In the genomic region with DNA sequence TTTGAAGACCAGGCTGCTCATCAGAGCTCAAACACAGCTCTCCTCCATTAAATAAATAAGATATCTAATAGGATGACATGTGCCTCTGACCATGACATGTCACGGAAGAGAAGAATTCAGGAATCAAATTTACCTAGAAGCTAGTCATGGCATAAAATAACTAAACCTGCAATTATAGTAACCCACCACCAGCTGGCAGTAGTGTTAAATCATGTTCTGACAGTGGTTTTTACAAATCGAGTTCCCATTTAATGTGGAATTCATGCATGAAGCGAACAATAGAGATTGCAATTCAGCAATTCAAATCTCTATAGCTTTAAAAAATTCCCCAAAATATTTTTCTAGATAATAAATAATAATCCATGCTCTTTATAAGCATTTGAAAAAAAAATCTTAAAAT, we compare ENCODE assay signal across 1 cellular context.
TF ChIP-seq lines count a peak whose summit lies in the region.

No MANE protein-coding gene starts in this region.

TF ChIP-seq in neural cell, 6 proteins besides CTCF, POLR2A, EP300 and RAD21:
- TF ChIP-seq SMC3 (conservative IDR thresholded peaks at IDR 0.05; ENCODE audit: poor library complexity) (no peak), EZH2 (IDR thresholded peaks at IDR 0.05; ENCODE audit: borderline replicate concordance, insufficient read depth, low read length, poor library complexity, severe bottlenecking) (no peak), MXI1 (conservative IDR thresholded peaks at IDR 0.05; ENCODE audit: poor library complexity, severe bottlenecking) (no peak), POLR2AphosphoS5 (IDR thresholded peaks at IDR 0.05) (no peak), TAF1 (IDR thresholded peaks at IDR 0.05; ENCODE audit: low read depth) (no peak)
- TF ChIP-seq, protein P1, sequence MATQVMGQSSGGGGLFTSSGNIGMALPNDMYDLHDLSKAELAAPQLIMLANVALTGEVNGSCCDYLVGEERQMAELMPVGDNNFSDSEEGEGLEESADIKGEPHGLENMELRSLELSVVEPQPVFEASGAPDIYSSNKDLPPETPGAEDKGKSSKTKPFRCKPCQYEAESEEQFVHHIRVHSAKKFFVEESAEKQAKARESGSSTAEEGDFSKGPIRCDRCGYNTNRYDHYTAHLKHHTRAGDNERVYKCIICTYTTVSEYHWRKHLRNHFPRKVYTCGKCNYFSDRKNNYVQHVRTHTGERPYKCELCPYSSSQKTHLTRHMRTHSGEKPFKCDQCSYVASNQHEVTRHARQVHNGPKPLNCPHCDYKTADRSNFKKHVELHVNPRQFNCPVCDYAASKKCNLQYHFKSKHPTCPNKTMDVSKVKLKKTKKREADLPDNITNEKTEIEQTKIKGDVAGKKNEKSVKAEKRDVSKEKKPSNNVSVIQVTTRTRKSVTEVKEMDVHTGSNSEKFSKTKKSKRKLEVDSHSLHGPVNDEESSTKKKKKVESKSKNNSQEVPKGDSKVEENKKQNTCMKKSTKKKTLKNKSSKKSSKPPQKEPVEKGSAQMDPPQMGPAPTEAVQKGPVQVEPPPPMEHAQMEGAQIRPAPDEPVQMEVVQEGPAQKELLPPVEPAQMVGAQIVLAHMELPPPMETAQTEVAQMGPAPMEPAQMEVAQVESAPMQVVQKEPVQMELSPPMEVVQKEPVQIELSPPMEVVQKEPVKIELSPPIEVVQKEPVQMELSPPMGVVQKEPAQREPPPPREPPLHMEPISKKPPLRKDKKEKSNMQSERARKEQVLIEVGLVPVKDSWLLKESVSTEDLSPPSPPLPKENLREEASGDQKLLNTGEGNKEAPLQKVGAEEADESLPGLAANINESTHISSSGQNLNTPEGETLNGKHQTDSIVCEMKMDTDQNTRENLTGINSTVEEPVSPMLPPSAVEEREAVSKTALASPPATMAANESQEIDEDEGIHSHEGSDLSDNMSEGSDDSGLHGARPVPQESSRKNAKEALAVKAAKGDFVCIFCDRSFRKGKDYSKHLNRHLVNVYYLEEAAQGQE (IDR thresholded peaks at IDR 0.05; ENCODE audit: borderline replicate concordance), result no peak
